In the genomic region with DNA sequence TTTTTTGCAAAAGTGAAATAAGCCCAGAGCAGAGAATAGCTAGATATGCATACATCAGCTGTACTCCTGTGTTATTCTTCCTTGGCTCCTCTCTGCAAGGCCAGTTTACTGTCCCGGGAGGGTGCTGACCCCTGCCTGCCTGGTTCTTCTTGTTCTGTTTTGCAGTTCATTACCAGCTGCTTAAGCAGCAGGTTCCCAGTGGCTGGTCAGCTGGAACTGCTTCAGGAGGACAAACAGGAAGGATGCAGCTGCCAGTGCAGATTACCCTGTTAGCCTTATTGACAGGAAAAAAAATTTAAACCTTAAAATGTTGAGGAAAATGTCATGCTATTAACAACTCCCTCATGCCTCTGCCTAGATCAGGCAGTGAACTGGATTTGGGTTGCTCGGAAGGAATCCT, we compare ENCODE assay signal across 1 cellular context.
TF ChIP-seq lines count a peak whose summit lies in the region.

No MANE protein-coding gene starts in this region.

TF ChIP-seq in H1, 55 proteins besides CTCF, POLR2A, EP300 and RAD21:
- TF ChIP-seq EGR1 (IDR thresholded peaks at IDR 0.05; ENCODE audit: borderline replicate concordance, low read depth, low read length) (no peak), CHD2 (IDR thresholded peaks at IDR 0.05; ENCODE audit: low read length) (no peak), TBP (IDR thresholded peaks at IDR 0.05; ENCODE audit: low read depth, low read length) (no peak), ZNF274 (IDR thresholded peaks at IDR 0.05; ENCODE audit: borderline replicate concordance, extremely low read depth, low read length) (no peak), GTF2F1 (IDR thresholded peaks at IDR 0.05; ENCODE audit: borderline replicate concordance, low read depth, low read length) (no peak), CHD1 (IDR thresholded peaks at IDR 0.05; ENCODE audit: low read depth, low read length) (no peak), CBX5 (IDR thresholded peaks at IDR 0.05; ENCODE audit: low read depth, low read length) (no peak), KDM5A (IDR thresholded peaks at IDR 0.05; ENCODE audit: low read length) (no peak), RFX5 (IDR thresholded peaks at IDR 0.05; ENCODE audit: borderline replicate concordance, low read depth, low read length) (no peak)
